8 cellular contexts compared by ENCODE assay signal in genomic region chr11:34243620-34244493, GRCh38.
DNase-seq lines count a peak whose midpoint lies in the region; ATAC-seq and TF ChIP-seq lines count a peak whose summit lies in the region.

No MANE protein-coding gene starts in this region.

- no peaks in the 10 kb centered on the region for H3K9me3 ChIP-seq in fibroblast of lung (ENCODE audit: control insufficient read depth, insufficient read depth, low read depth, low read length)

- no peak overlapping the region for H3K9ac ChIP-seq in fibroblast of lung (ENCODE audit: insufficient read depth, low read length)

- no peaks in the 10 kb centered on the region for H3K36me3 ChIP-seq in fibroblast of lung (ENCODE audit: control insufficient read depth, insufficient read depth, low read length)

- H3K4me1 ChIP-seq in fibroblast of lung (ENCODE audit: control insufficient read depth, extremely low read depth, insufficient read depth, low read length) = peaks cover 6% of the 10 kb centered on the region

- H3K79me2 ChIP-seq in fibroblast of lung (ENCODE audit: control insufficient read depth, insufficient read depth, low read length) = no peaks in the 10 kb centered on the region

- H3K4me3 ChIP-seq in fibroblast of lung (replicated peaks in 1 of 4; ENCODE audit: control extremely low read depth in 1 of 4, insufficient read depth in 1 of 4, low read depth in 3 of 4, low read length in 4 of 4) = no peak overlapping the region

- peak; percentile 90 for DNase-seq in ACHN
- peak; percentile 91 for DNase-seq in SW480 (ENCODE audit: low spot score)
- DNase-seq in fibroblast of lung (ENCODE audit: low read depth in 2 of 2) = peak; percentile 27 to 88
- peak; percentile 36 for DNase-seq in stimulated activated CD8-positive, alpha-beta memory T cell treated with anti-CD3 and anti-CD28 coated beads, Interleukin-4, amount 100 ng/mL, for 24 hours (ENCODE audit: low read depth)
- DNase-seq in C1 segment of cervical spinal cord (lab: John Stamatoyannopoulos, UW) = no peak
- DNase-seq in DMS 273 treated with DMSO at 0.1 percent for 48 hours (lab: John Stamatoyannopoulos, UW) = no peak

- no peak overlapping the region for H3K27ac ChIP-seq in fibroblast of lung (ENCODE audit: insufficient read depth, low read length)

- peak overlapping the region; percentile 27 for H3K4me2 ChIP-seq in fibroblast of lung (ENCODE audit: extremely low read depth, insufficient read depth, low read length)

- no peaks in the 10 kb centered on the region for H3K27me3 ChIP-seq in fibroblast of lung (ENCODE audit: control insufficient read depth, insufficient read depth, low read length)

- no peak for TF ChIP-seq CTCF in fibroblast of lung (conservative IDR thresholded peaks at IDR 0.05 in 1 of 2, IDR thresholded peaks at IDR 0.05 in 1 of 2; ENCODE audit: low read depth in 1 of 2, low read length in 2 of 2)

- no peak overlapping the region for H2AFZ ChIP-seq in fibroblast of lung (ENCODE audit: low read length)

- in situ Hi-C loops in ACHN (cut with HindIII; ENCODE audit: low pct_ligation_motif_present, low pct_unique_long_range_greater_than_20kb, low sequenced_read_pairs) = no loop called here

- ATAC-seq in GM19023 (IDR thresholded peaks at IDR 0.05; ENCODE audit: unreplicated experiment) (peak; percentile 76), HG03060 (IDR thresholded peaks at IDR 0.05; ENCODE audit: low read depth, unreplicated experiment) (peak; percentile 67)

- no peaks in the 10 kb centered on the region for H4K20me1 ChIP-seq in fibroblast of lung (ENCODE audit: control insufficient read depth, extremely low read depth, insufficient read depth, low read length)

Comparison
In these comparisons a context has a peak if more than half of its experiments do, and no peak if none do; other contexts are left out.
1. DNase-seq: peak in ACHN (single experiment), SW480 (single experiment), fibroblast of lung (2 of 2) and stimulated activated CD8-positive, alpha-beta memory T cell treated with anti-CD3 and anti-CD28 coated beads, Interleukin-4, amount 100 ng/mL, for 24 hours (single experiment); none in C1 segment of cervical spinal cord (0 of 14) and DMS 273 treated with DMSO at 0.1 percent for 48 hours (single experiment).